In the genomic region with DNA sequence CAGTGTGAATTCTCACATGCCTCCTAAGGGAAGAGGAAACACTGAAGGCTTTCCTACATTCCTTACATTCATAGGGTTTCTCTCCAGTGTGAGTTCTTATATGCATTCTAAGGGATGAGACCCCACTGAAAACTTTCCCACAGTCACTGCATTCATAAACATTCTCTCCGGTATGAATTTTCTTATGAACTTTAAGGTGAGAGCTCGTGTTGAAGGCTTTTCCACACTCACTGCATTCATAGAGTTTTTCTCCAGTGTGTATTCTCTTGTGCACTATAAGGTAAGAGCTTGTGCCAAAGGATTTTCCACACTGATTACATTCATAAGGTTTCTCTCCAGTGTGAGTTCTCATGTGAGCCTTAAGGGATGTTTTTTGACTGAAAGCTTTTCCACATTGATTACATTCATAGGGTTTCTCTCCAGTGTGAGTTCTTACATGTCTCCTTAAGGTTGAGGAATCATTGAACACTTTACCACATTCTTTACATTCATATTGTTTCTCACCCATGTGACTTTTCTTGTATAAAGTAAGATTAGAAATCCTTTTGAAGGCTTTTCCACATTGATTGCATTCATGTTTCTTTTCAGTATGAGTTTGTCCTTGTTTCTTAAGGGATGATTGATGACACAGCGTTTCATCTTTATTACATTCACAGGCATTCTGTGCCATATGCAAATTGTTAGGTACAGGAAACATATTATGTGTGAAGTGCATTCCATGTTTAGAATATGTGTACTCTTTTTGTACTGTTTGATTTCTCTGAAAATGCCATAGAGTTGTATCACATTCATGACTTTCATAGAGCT, we compare ENCODE assay signal across 1 cellular context.
A peak's percentile ranks its signal among the peaks of the same experiment; 100 is the strongest.
TF ChIP-seq lines count a peak whose summit lies in the region.

No MANE protein-coding gene starts in this region.

TF ChIP-seq in HCT116, 20 proteins besides CTCF, POLR2A, EP300 and RAD21:
- TF ChIP-seq SP1 (IDR thresholded peaks at IDR 0.05; ENCODE audit: low read depth), result no peak
- peak; percentile 72 for TF ChIP-seq ZNF274 (IDR thresholded peaks at IDR 0.05; ENCODE audit: low read depth, low read length)
- no peak for TF ChIP-seq EGR1 (IDR thresholded peaks at IDR 0.05; ENCODE audit: low read depth)
- TF ChIP-seq EZH2phosphoT487 (IDR thresholded peaks at IDR 0.05; ENCODE audit: borderline replicate concordance), result no peak
- TF ChIP-seq, protein P1, sequence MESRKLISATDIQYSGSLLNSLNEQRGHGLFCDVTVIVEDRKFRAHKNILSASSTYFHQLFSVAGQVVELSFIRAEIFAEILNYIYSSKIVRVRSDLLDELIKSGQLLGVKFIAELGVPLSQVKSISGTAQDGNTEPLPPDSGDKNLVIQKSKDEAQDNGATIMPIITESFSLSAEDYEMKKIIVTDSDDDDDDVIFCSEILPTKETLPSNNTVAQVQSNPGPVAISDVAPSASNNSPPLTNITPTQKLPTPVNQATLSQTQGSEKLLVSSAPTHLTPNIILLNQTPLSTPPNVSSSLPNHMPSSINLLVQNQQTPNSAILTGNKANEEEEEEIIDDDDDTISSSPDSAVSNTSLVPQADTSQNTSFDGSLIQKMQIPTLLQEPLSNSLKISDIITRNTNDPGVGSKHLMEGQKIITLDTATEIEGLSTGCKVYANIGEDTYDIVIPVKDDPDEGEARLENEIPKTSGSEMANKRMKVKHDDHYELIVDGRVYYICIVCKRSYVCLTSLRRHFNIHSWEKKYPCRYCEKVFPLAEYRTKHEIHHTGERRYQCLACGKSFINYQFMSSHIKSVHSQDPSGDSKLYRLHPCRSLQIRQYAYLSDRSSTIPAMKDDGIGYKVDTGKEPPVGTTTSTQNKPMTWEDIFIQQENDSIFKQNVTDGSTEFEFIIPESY (IDR thresholded peaks at IDR 0.05; ENCODE audit: extremely low read depth, insufficient replicate concordance, low read length), result no peak
- TF ChIP-seq CEBPB (IDR thresholded peaks at IDR 0.05; ENCODE audit: low read depth), result no peak
